Comparison of ENCODE assay signal across 7 cellular contexts in genomic region chr16:1718236-1718635, GRCh38. TPM values are rescaled to one million over a fixed set of nuclear protein-coding genes. Genes with fewer than 3 reads are reported as not detected.
A peak's percentile ranks its signal among the peaks of the same experiment; 100 is the strongest.
DNase-seq lines count a peak whose midpoint lies in the region; ATAC-seq and TF ChIP-seq lines count a peak whose summit lies in the region.
"Not testable (repeated sequence)": the region's sequence is repeated elsewhere in the genome, so short reads cannot be mapped to it uniquely, and the experiment has no call there.

No MANE protein-coding gene starts in this region.

- H3K4me1 Mint-ChIP-seq in CD14-positive monocyte, result peaks cover 59% of the 10 kb centered on the region

- not testable (repeated sequence) for H3K27ac ChIP-seq in HEK293 (ENCODE audit: extremely low read depth, low read depth, low read length); trophoblast cell (ENCODE audit: low read depth, low read length)
- H3K27ac ChIP-seq in Panc1 (ENCODE audit: low read length), result peak overlapping the region; percentile 91
- H3K27ac ChIP-seq in spleen, result peak overlapping the region in 5 of 8 donors; percentile 17 to 77 (median 76)

- H4K91ac ChIP-seq in trophoblast cell (ENCODE audit: low read depth, low read length), result not testable (repeated sequence)

- H3K18ac ChIP-seq in trophoblast cell (ENCODE audit: low read length), result not testable (repeated sequence)

- not testable (repeated sequence) for H4K8ac ChIP-seq in trophoblast cell (ENCODE audit: low read depth, low read length)

- not testable (repeated sequence) for TF ChIP-seq POLR2A in spleen (IDR thresholded peaks at IDR 0.05)

- H3K36me3 ChIP-seq in HEK293 (ENCODE audit: control insufficient read depth in 2 of 2, insufficient read depth in 1 of 2, low read length in 2 of 2); Panc1 (ENCODE audit: control insufficient read depth, insufficient read depth, low read length); trophoblast cell (ENCODE audit: control insufficient read depth in 1 of 2, insufficient read depth in 2 of 2, low read length in 2 of 2); spleen: not testable (repeated sequence)

- H3K4me1 ChIP-seq in HEK293 (ENCODE audit: control insufficient read depth, insufficient read depth, low read length) (peaks cover 11% of the 10 kb centered on the region), Panc1 (ENCODE audit: control insufficient read depth, insufficient read depth, low read length) (peaks cover 60% of the 10 kb centered on the region), spleen (peaks cover 24 to 100% (median 81%) of the 10 kb centered on the region in 6 donors)
- H3K4me1 ChIP-seq in trophoblast cell (ENCODE audit: control insufficient read depth in 1 of 2, insufficient read depth in 2 of 2, low read length in 2 of 2), result not testable (repeated sequence)

- not testable (repeated sequence) for H3K9ac ChIP-seq in trophoblast cell (ENCODE audit: low read length)

- H3K27ac Mint-ChIP-seq in CD14-positive monocyte, result peak overlapping the region in 4 of 7 donors; percentile 40 to 82 (median 70)

- in situ Hi-C loops in Panc1 (cut with HindIII; ENCODE audit: low pct_unique_long_range_greater_than_20kb, low sequenced_read_pairs), result not testable (repeated sequence)

- not testable (repeated sequence) for H2BK12ac ChIP-seq in trophoblast cell (ENCODE audit: low read length)

- TF ChIP-seq CTCF in CD14-positive monocyte (IDR thresholded peaks at IDR 0.05); HEK293 (tag by site-specific recombination; IDR thresholded peaks at IDR 0.05); Panc1 (IDR thresholded peaks at IDR 0.05); spleen (IDR thresholded peaks at IDR 0.05 in 8 of 11, conservative IDR thresholded peaks at IDR 0.05 in 3 of 11): not testable (repeated sequence)

- H3K14ac ChIP-seq in trophoblast cell (ENCODE audit: low read length), result not testable (repeated sequence)

- not testable (repeated sequence) for H3K23ac ChIP-seq in trophoblast cell (ENCODE audit: low read length)

- not testable (repeated sequence) for H3K9me3 ChIP-seq in HEK293 (ENCODE audit: control insufficient read depth, insufficient read depth, low read depth, low read length); Panc1 (ENCODE audit: control insufficient read depth, insufficient read depth, low read depth, low read length); trophoblast cell (ENCODE audit: insufficient read depth, low read depth, low read length); spleen

- not testable (repeated sequence) for ATAC-seq in Panc1; Right ventricle myocardium superior (ENCODE audit: poor library complexity)

- H2AK5ac ChIP-seq in trophoblast cell (ENCODE audit: low read length), result not testable (repeated sequence)

- H4K12ac ChIP-seq in trophoblast cell (ENCODE audit: low read depth, low read length), result not testable (repeated sequence)

- not testable (repeated sequence) for H3K79me1 ChIP-seq in trophoblast cell (ENCODE audit: low read length)

- H3K27me3 Mint-ChIP-seq in CD14-positive monocyte (ENCODE audit: low read depth in 3 of 3), result not testable (repeated sequence)

- not testable (repeated sequence) for H2AFZ ChIP-seq in trophoblast cell (ENCODE audit: insufficient read depth, low read length, poor library complexity)

- H3K36me3 Mint-ChIP-seq in CD14-positive monocyte, result peaks cover 10 to 33% of the 10 kb centered on the region in 2 donors

- not testable (repeated sequence) for H3K27me3 ChIP-seq in Panc1 (ENCODE audit: control insufficient read depth, insufficient read depth, low read length); trophoblast cell (ENCODE audit: insufficient read depth, low read length); spleen (replicated peaks in 1 of 7)

- intact Hi-C loops in CD14-positive monocyte (cut with micrococcal nuclease); Panc1 (cut with micrococcal nuclease; ENCODE audit: unreplicated experiment); Right ventricle myocardium superior (cut with DNase I); spleen (cut with DNase I; ENCODE audit: low total_unique reads): not testable (repeated sequence)

- H2BK5ac ChIP-seq in trophoblast cell (ENCODE audit: low read depth, low read length, poor library complexity), result not testable (repeated sequence)

- WGBS in trophoblast cell (ENCODE audit: extremely low coverage, insufficient coverage, insufficient read length), result no CpG with 5 or more reads among the region's 10 CpGs
- WGBS in spleen, 5 donors, result 81 to 92% (median 89%) methylated on average over 10 of the region's 10 CpGs

- not testable (repeated sequence) for BruUV-seq in Panc1 (replicated peaks; lab: Mats Ljungman, UMichigan)

- not testable (repeated sequence) for H3K4me2 ChIP-seq in trophoblast cell (ENCODE audit: low read length)

- H3K4me3 ChIP-seq in HEK293 (ENCODE audit: low read depth, low read length); Panc1 (ENCODE audit: low read depth in 2 of 2, low read length in 2 of 2); trophoblast cell (ENCODE audit: low read depth, low read length); spleen: not testable (repeated sequence)

- not testable (repeated sequence) for H3K4ac ChIP-seq in trophoblast cell (ENCODE audit: low read depth, low read length)

- not testable (repeated sequence) for H3K4me3 Mint-ChIP-seq in CD14-positive monocyte

- not testable (repeated sequence) for H3K79me2 ChIP-seq in trophoblast cell (ENCODE audit: control insufficient read depth, insufficient read depth, low read length, poor library complexity)

- not testable (repeated sequence) for H3K9me3 Mint-ChIP-seq in CD14-positive monocyte

- CTCF ChIA-PET in HEK293 (lab: Yijun Ruan, JAX), result interaction anchor here (1.9 kb wide), 1 partner anchor 13 kb away, joined by 9 read pairs; the partner anchor contains the start of gene MAPK8IP3
- CTCF ChIA-PET in Panc1 (lab: Charles Lee), result not testable (repeated sequence)

- H2BK120ac ChIP-seq in trophoblast cell (ENCODE audit: insufficient read depth, low read length, poor library complexity), result not testable (repeated sequence)

- POLR2A ChIA-PET in HEK293 (lab: Yijun Ruan, JAX); Panc1 (lab: Charles Lee): not testable (repeated sequence)

- DNase-seq in A172 (ENCODE audit: low spot score) (peak; percentile 35), Right ventricle myocardium superior (peak; percentile 21), trophoblast cell (peak; percentile 43 to 49)
- not testable (repeated sequence) for DNase-seq in CD14-positive monocyte (ENCODE audit: low spot score); Panc1 (ENCODE audit: low read depth, low spot score); spleen

TF ChIP-seq in HEK293, 187 proteins besides CTCF, POLR2A, EP300 and RAD21 (continues in another document):
- TF ChIP-seq GLIS1 (tag by site-specific recombination; IDR thresholded peaks at IDR 0.05), result 0 out of 2 replicates have a peak, but pooled peaks have one; percentile 9

RNA-seq across cellular contexts. Expression of gene MAPK8IP3, which starts 12.2 kb away (rescaled TPM):
- total RNA-seq in A172 (2014; rRNA removed; shearing (Covaris generic)), result 26.0 and 39.3 TPM in 2 replicates
- 1 to 10 TPM; 1.1 to 2.1 TPM for polyA plus RNA-seq in CD14-positive monocyte
- total RNA-seq in Panc1 (2021; ENCODE audit: unreplicated experiment), result 108 TPM
- polyA plus RNA-seq in Panc1 (2012; ENCODE audit: insufficient read length), result 113 TPM
- total RNA-seq in Right ventricle myocardium superior, result 61.4 TPM
- 38.0 and 39.0 TPM in 2 replicates for polyA plus RNA-seq in trophoblast cell (2013)
- 100 to 1,000 TPM in 6 of 7 donors, 10 to 100 TPM in 1; 97.0 to 134 (median 126) TPM for total RNA-seq in spleen
- 100 to 1,000 TPM in 1 of 3 donors, 10 to 100 TPM in 2; 27.2 to 116 (median 57.8) TPM for polyA plus RNA-seq in spleen

RNA-seq across cellular contexts. Expression of gene JPT2, which starts 40.2 kb away (rescaled TPM):
- 120 and 149 TPM in 2 replicates for total RNA-seq in A172 (2014; rRNA removed; shearing (Covaris generic))
- polyA plus RNA-seq in CD14-positive monocyte, result 1 to 10 TPM; 5.8 to 7.5 TPM
- total RNA-seq in Panc1 (2021; ENCODE audit: unreplicated experiment), result 200 TPM
- polyA plus RNA-seq in Panc1 (2012; ENCODE audit: insufficient read length), result 144 TPM
- total RNA-seq in Right ventricle myocardium superior, result 30.6 TPM
- 156 and 161 TPM in 2 replicates for polyA plus RNA-seq in trophoblast cell (2013)
- 10 to 100 TPM; 15.6 to 30.5 (median 22.7) TPM for total RNA-seq in spleen
- polyA plus RNA-seq in spleen, result 10 to 100 TPM in 2 of 3 donors, 1 to 10 TPM in 1; 8.2 to 15.0 (median 12.9) TPM

RNA-seq across cellular contexts. Expression of gene NME3, which starts 53.1 kb away (rescaled TPM):
- 1.3 and 4.6 TPM in 2 replicates for total RNA-seq in A172 (2014; rRNA removed; shearing (Covaris generic))
- polyA plus RNA-seq in CD14-positive monocyte, result 10 to 100 TPM; 57.7 to 80.2 TPM
- 117 TPM for total RNA-seq in Panc1 (2021; ENCODE audit: unreplicated experiment)
- 233 TPM for polyA plus RNA-seq in Panc1 (2012; ENCODE audit: insufficient read length)
- 33.6 TPM for total RNA-seq in Right ventricle myocardium superior
- 31.6 TPM in 2 replicates for polyA plus RNA-seq in trophoblast cell (2013)
- total RNA-seq in spleen, result 10 to 100 TPM; 51.0 to 82.9 (median 68.4) TPM
- 100 to 1,000 TPM; 152 to 283 (median 256) TPM for polyA plus RNA-seq in spleen

RNA-seq across cellular contexts. Expression of gene EME2, which starts 54.4 kb away (rescaled TPM):
- 7.8 and 15.8 TPM in 2 replicates for total RNA-seq in A172 (2014; rRNA removed; shearing (Covaris generic))
- polyA plus RNA-seq in CD14-positive monocyte, result under 1 TPM; 0.26 to 0.48 TPM
- total RNA-seq in Panc1 (2021; ENCODE audit: unreplicated experiment), result 53.4 TPM
- 37.7 TPM for polyA plus RNA-seq in Panc1 (2012; ENCODE audit: insufficient read length)
- total RNA-seq in Right ventricle myocardium superior, result 7.1 TPM
- 3.6 and 4.3 TPM in 2 replicates for polyA plus RNA-seq in trophoblast cell (2013)
- 10 to 100 TPM; 17.8 to 41.3 (median 28.8) TPM for total RNA-seq in spleen
- 10 to 100 TPM in 2 of 3 donors, 1 to 10 TPM in 1; 5.1 to 22.4 (median 13.8) TPM for polyA plus RNA-seq in spleen

RNA-seq across cellular contexts. Expression of gene MRPS34, which starts 54.7 kb away (rescaled TPM):
- 208 and 223 TPM in 2 replicates for total RNA-seq in A172 (2014; rRNA removed; shearing (Covaris generic))
- 100 to 1,000 TPM; 109 to 137 TPM for polyA plus RNA-seq in CD14-positive monocyte
- total RNA-seq in Panc1 (2021; ENCODE audit: unreplicated experiment), result 187 TPM
- 283 TPM for polyA plus RNA-seq in Panc1 (2012; ENCODE audit: insufficient read length)
- 91.8 TPM for total RNA-seq in Right ventricle myocardium superior
- polyA plus RNA-seq in trophoblast cell (2013), result 94.3 and 98.1 TPM in 2 replicates
- total RNA-seq in spleen, result 10 to 100 TPM; 49.9 to 66.8 (median 62.3) TPM
- polyA plus RNA-seq in spleen, result 100 to 1,000 TPM; 133 to 157 (median 134) TPM
